10 cellular contexts compared by ENCODE assay signal in the genomic region with DNA sequence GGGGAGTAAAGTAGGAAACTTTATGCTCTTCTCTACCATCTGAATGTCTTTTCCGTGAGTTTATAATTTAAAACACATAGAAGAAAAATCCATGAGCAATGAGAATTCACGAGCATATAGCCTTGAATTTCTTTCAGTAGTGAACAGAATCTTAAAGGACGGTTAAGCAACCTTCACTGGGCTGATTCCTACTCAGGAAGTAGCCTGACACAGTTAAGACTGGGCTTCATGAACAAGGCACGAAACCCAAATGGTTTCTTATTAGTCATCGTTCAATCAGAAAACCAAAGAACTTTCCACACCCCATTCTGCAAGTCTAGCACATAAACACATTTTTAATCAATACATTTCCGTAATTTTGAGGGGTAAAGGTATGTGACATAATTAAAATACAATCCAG.
DNase-seq lines count a peak whose midpoint lies in the region; ATAC-seq and TF ChIP-seq lines count a peak whose summit lies in the region.
"Had no signal": no experiment of that assay in that cellular context is flagged by ENCODE, and none has a peak within 500 bp of the region (broad histone marks: within the 10 kb centered on the region; RNA-seq: fewer than 3 reads in every experiment).

No MANE protein-coding gene starts in this region.

- H3K27me3 Mint-ChIP-seq in activated CD4-positive, alpha-beta T cell treated with anti-CD3 and anti-CD28 coated beads for 36 hours, result no peaks in the 10 kb centered on the region
- H3K27me3 Mint-ChIP-seq in T-helper 1 cell treated with Interleukin-12 subunit alpha and Interleukin-12 subunit beta and Interleukin-4 antibody, amounts not matched to agents 30 μg/mL and 1 μg/mL, for 36 hours (ENCODE audit: low read depth), result no peaks in the 10 kb centered on the region

- H2AFZ ChIP-seq in osteoblast (ENCODE audit: low read length), result no peak overlapping the region

- no peaks in the 10 kb centered on the region for H3K36me3 ChIP-seq in osteoblast (ENCODE audit: insufficient read depth, low read length)

- POLR2A ChIA-PET in activated CD4-positive, alpha-beta T cell treated with anti-CD3 and anti-CD28 coated beads for 36 hours (lab: Charles Lee), result interaction anchor here (0.6 kb wide), 1 partner anchor 98 kb away, joined by 3 read pairs; no protein-coding TSS in a partner anchor

- no peak overlapping the region for H3K27ac ChIP-seq in osteoblast (ENCODE audit: low read depth, low read length)

- DNase-seq in activated CD4-positive, alpha-beta T cell treated with anti-CD3 and anti-CD28 coated beads for 36 hours, result no peak
- DNase-seq in activated CD4-positive, alpha-beta T cell treated with anti-CD3 and anti-CD28 coated beads, Interleukin-2, amount 50 U/mL, for 48 hours, result no peak
- DNase-seq in osteoblast (ENCODE audit: insufficient read length, low spot score, missing footprints), result peak; percentile 76
- no peak for DNase-seq in DMS 273 (lab: John Stamatoyannopoulos, UW; ENCODE audit: unreplicated experiment)
- DNase-seq in foreskin melanocyte, result no peak
- no peak for DNase-seq in NCI-H446 treated with DMSO at 0.1 percent for 48 hours (lab: John Stamatoyannopoulos, UW)
- DNase-seq: NCI-H345, trophoblast cell had no signal

- H3K9me3 Mint-ChIP-seq in activated CD4-positive, alpha-beta T cell treated with anti-CD3 and anti-CD28 coated beads for 36 hours (ENCODE audit: low read depth), result peaks cover 1% of the 10 kb centered on the region
- H3K9me3 Mint-ChIP-seq in T-helper 1 cell treated with Interleukin-12 subunit alpha and Interleukin-12 subunit beta and Interleukin-4 antibody, amounts not matched to agents 30 μg/mL and 1 μg/mL, for 36 hours, result peaks cover 1% of the 10 kb centered on the region

- H3K4me2 ChIP-seq in osteoblast (ENCODE audit: insufficient read depth, low read length), result no peak overlapping the region

- no peak overlapping the region for H3K4me3 ChIP-seq in osteoblast (ENCODE audit: insufficient read depth, low read length)

- CTCF ChIA-PET in activated CD4-positive, alpha-beta T cell treated with anti-CD3 and anti-CD28 coated beads for 36 hours (lab: Charles Lee), result no interaction called here

- H3K36me3 Mint-ChIP-seq in activated CD4-positive, alpha-beta T cell treated with anti-CD3 and anti-CD28 coated beads for 36 hours (ENCODE audit: low read depth), result peaks cover 34% of the 10 kb centered on the region
- H3K36me3 Mint-ChIP-seq in T-helper 1 cell treated with Interleukin-12 subunit alpha and Interleukin-12 subunit beta and Interleukin-4 antibody, amounts not matched to agents 30 μg/mL and 1 μg/mL, for 36 hours (ENCODE audit: low read depth), result peaks cover 36% of the 10 kb centered on the region

- H3K9me3 ChIP-seq in osteoblast (ENCODE audit: low read depth, low read length), result no peaks in the 10 kb centered on the region

- no peaks in the 10 kb centered on the region for H4K20me1 ChIP-seq in osteoblast (ENCODE audit: insufficient read depth, low read length)

- TF ChIP-seq CTCF in osteoblast (IDR thresholded peaks at IDR 0.05; ENCODE audit: extremely low read depth, low read depth, low read length), result no peak

- H3K4me1 Mint-ChIP-seq in activated CD4-positive, alpha-beta T cell treated with anti-CD3 and anti-CD28 coated beads for 36 hours, result peaks cover 73% of the 10 kb centered on the region
- H3K4me1 Mint-ChIP-seq in T-helper 1 cell treated with Interleukin-12 subunit alpha and Interleukin-12 subunit beta and Interleukin-4 antibody, amounts not matched to agents 30 μg/mL and 1 μg/mL, for 36 hours (ENCODE audit: low read depth), result peaks cover 45% of the 10 kb centered on the region

- H3K27ac Mint-ChIP-seq in activated CD4-positive, alpha-beta T cell treated with anti-CD3 and anti-CD28 coated beads for 36 hours, result peak overlapping the region; percentile 67
- peak overlapping the region; percentile 76 for H3K27ac Mint-ChIP-seq in T-helper 1 cell treated with Interleukin-12 subunit alpha and Interleukin-12 subunit beta and Interleukin-4 antibody, amounts not matched to agents 30 μg/mL and 1 μg/mL, for 36 hours

- intact Hi-C loops in activated CD4-positive, alpha-beta T cell treated with anti-CD3 and anti-CD28 coated beads for 36 hours (cut with DNase I, micrococcal nuclease), result loop anchor here in 1 of 2 experiments (2.0 kb wide), 1 partner anchor 17 kb away; no protein-coding TSS in a partner anchor

- peak; percentile 76 for ATAC-seq in activated CD4-positive, alpha-beta T cell treated with anti-CD3 and anti-CD28 coated beads for 36 hours
- peak; percentile 62 for ATAC-seq in HG02884 (IDR thresholded peaks at IDR 0.05; ENCODE audit: unreplicated experiment)

- no peaks in the 10 kb centered on the region for H3K27me3 ChIP-seq in osteoblast (ENCODE audit: insufficient read depth, low read length)

- H3K4me3 Mint-ChIP-seq in activated CD4-positive, alpha-beta T cell treated with anti-CD3 and anti-CD28 coated beads for 36 hours, result peak overlapping the region; percentile 36
- H3K4me3 Mint-ChIP-seq in T-helper 1 cell treated with Interleukin-12 subunit alpha and Interleukin-12 subunit beta and Interleukin-4 antibody, amounts not matched to agents 30 μg/mL and 1 μg/mL, for 36 hours, result peak overlapping the region; percentile 42

- no peaks in the 10 kb centered on the region for H3K79me2 ChIP-seq in osteoblast (ENCODE audit: insufficient read depth, low read length)

- peaks cover 9% of the 10 kb centered on the region for H3K4me1 ChIP-seq in osteoblast (ENCODE audit: insufficient read depth, low read length)
